ENCODE assay signal across 7 cellular contexts in genomic region chr12:97608710-97609394, GRCh38.
DNase-seq lines count a peak whose midpoint lies in the region; FAIRE-seq and TF ChIP-seq lines count a peak whose summit lies in the region.
"Not testable (repeated sequence)": the region's sequence is repeated elsewhere in the genome, so short reads cannot be mapped to it uniquely, and the experiment has no call there.

No MANE protein-coding gene starts in this region.

- POLR2A ChIA-PET in H1 (lab: Charles Lee; ENCODE audit: partially characterized antibody) = interaction anchor here (0.8 to 1.7 kb wide), 3 partner anchors 12 to 95 kb away, joined by 3 to 5 read pairs (median 5); no protein-coding TSS in a partner anchor

- H3K9me3 Mint-ChIP-seq in mesothelial cell of epicardium = peaks cover 21% of the 10 kb centered on the region

- 35% methylated on average over 14 of the region's 14 CpGs; no CpG with 5 or more reads in 1 of the 2 experiments for WGBS in H1 (ENCODE audit: extremely low coverage in 1 of 2, insufficient coverage in 1 of 2, insufficient read length in 1 of 2, insufficient replicate concordance in 2 of 2, low coverage in 1 of 2, low lambda C conversion rate in 2 of 2, missing lambda C conversion rate in 1 of 2), 2 experiments

- not testable (repeated sequence) for H3K79me1 ChIP-seq in H1 (ENCODE audit: low read depth, low read length)

- H3K23me2 ChIP-seq in H1 (ENCODE audit: low read depth, low read length) = not testable (repeated sequence)

- H2AK5ac ChIP-seq in H1 (ENCODE audit: low read depth, low read length) = not testable (repeated sequence)

- not testable (repeated sequence) for H3K79me2 ChIP-seq in H1 (ENCODE audit: control insufficient read depth in 1 of 2, insufficient read depth in 2 of 2, low read length in 2 of 2); parathyroid adenoma

- H3K36me3 Mint-ChIP-seq in mesothelial cell of epicardium = not testable (repeated sequence)

- H2BK20ac ChIP-seq in H1 (ENCODE audit: low read length) = not testable (repeated sequence)

- not testable (repeated sequence) for H3K36me3 ChIP-seq in HUES6 (ENCODE audit: control insufficient read depth, insufficient read depth, low read length); H1 (ENCODE audit: control insufficient read depth in 2 of 4, insufficient read depth in 4 of 4, low read length in 3 of 4); iPS-18a (ENCODE audit: control insufficient read depth, low read depth, low read length); parathyroid adenoma (ENCODE audit: control insufficient read depth, insufficient read depth, low read length)

- H3K9me3 ChIP-seq in HUES6 (ENCODE audit: control insufficient read depth, insufficient read depth, low read depth, low read length); H1 (ENCODE audit: insufficient read depth in 2 of 2, low read depth in 1 of 2, low read length in 1 of 2); iPS-18a (ENCODE audit: control insufficient read depth, low read depth, low read length); parathyroid adenoma (ENCODE audit: control insufficient read depth, low read length): not testable (repeated sequence)

- not testable (repeated sequence) for TF ChIP-seq EP300 in H1 (IDR thresholded peaks at IDR 0.05; ENCODE audit: borderline replicate concordance in 1 of 2, low read depth in 2 of 2, low read length in 2 of 2)

- peak overlapping the region; percentile 50 for H3K4me3 Mint-ChIP-seq in mesothelial cell of epicardium

- H2BK5ac ChIP-seq in H1 (ENCODE audit: low read depth, low read length) = peak overlapping the region; percentile 52; the same call in 1 of the 2 replicates

- H4K20me1 ChIP-seq in H1 (replicated peaks in 1 of 2; ENCODE audit: control insufficient read depth in 1 of 2, insufficient read depth in 2 of 2, low read length in 2 of 2) = not testable (repeated sequence)

- H4K5ac ChIP-seq in H1 (ENCODE audit: insufficient read length, low read depth, low read length) = not testable (repeated sequence)

- not testable (repeated sequence) for H3K4ac ChIP-seq in H1 (replicated peaks; ENCODE audit: insufficient read length, low read depth, low read length)

- H3K23ac ChIP-seq in H1 (ENCODE audit: insufficient read length) = not testable (repeated sequence)

- not testable (repeated sequence) for H3K27ac Mint-ChIP-seq in mesothelial cell of epicardium

- not testable (repeated sequence) for H2BK120ac ChIP-seq in H1 (replicated peaks; ENCODE audit: low read depth, low read length)

- CTCF ChIA-PET in H1 (lab: Charles Lee; ENCODE audit: partially characterized antibody) = interaction anchor here (1.3 kb wide), 1 partner anchor 28 kb away, joined by 3 read pairs; no protein-coding TSS in a partner anchor

- H3K4me1 ChIP-seq in HUES6 (ENCODE audit: control insufficient read depth, insufficient read depth, low read length); H1 (replicated peaks in 1 of 4; ENCODE audit: control insufficient read depth in 3 of 4, insufficient read depth in 4 of 4, low read length in 3 of 4); parathyroid adenoma: not testable (repeated sequence)
- peaks cover 19% of the 10 kb centered on the region for H3K4me1 ChIP-seq in iPS-18a (ENCODE audit: control insufficient read depth, low read depth, low read length)

- H3K4me2 ChIP-seq in H1 (ENCODE audit: insufficient read depth in 1 of 2, low read depth in 2 of 2, low read length in 2 of 2) = peak overlapping the region; percentile 42 to 61; a peak in 3 of 4 replicates
- peak overlapping the region; percentile 35 for H3K4me2 ChIP-seq in parathyroid adenoma (ENCODE audit: low read length)

- not testable (repeated sequence) for H3K27me3 Mint-ChIP-seq in mesothelial cell of epicardium (ENCODE audit: low read depth)

- H2AFZ ChIP-seq in H1 (ENCODE audit: low read length) = not testable (repeated sequence)
- H2AFZ ChIP-seq in parathyroid adenoma = peak overlapping the region; percentile 35

- not testable (repeated sequence) for H3K14ac ChIP-seq in H1 (ENCODE audit: insufficient read length)

- TF ChIP-seq RAD21 in H1 (IDR thresholded peaks at IDR 0.05 in 1 of 2, conservative IDR thresholded peaks at IDR 0.05 in 1 of 2; ENCODE audit: low read depth in 2 of 2, low read length in 2 of 2) = not testable (repeated sequence)

- TF ChIP-seq CTCF in H1 (IDR thresholded peaks at IDR 0.05; ENCODE audit: control extremely low read depth in 1 of 3, insufficient read depth in 1 of 3, low read depth in 1 of 3, low read length in 3 of 3); mesothelial cell of epicardium (IDR thresholded peaks at IDR 0.05; ENCODE audit: unreplicated experiment); parathyroid adenoma (IDR thresholded peaks at IDR 0.05): not testable (repeated sequence)

- not testable (repeated sequence) for H3K4me1 Mint-ChIP-seq in mesothelial cell of epicardium

- H4K91ac ChIP-seq in H1 (replicated peaks; ENCODE audit: insufficient read length, low read length) = not testable (repeated sequence)

- H3K18ac ChIP-seq in H1 (ENCODE audit: extremely low read depth, low read length) = not testable (repeated sequence)

- DNase-seq in DMS53 treated with DMSO at 0.1 percent for 48 hours (lab: John Stamatoyannopoulos, UW; ENCODE audit: unreplicated experiment) (peak; percentile 15), NCI-H69 (lab: John Stamatoyannopoulos, UW) (peak; percentile 34), H1 (ENCODE audit: low read depth in 1 of 2, low spot score in 2 of 2) (peak in 1 of 2 experiments; percentile 71)
- DNase-seq in mesothelial cell of epicardium (ENCODE audit: low spot score in 2 of 2, unreplicated experiment in 2 of 2) = not testable (repeated sequence)

- H3K9ac ChIP-seq in HUES6 (ENCODE audit: low read length) = peak overlapping the region; percentile 52
- not testable (repeated sequence) for H3K9ac ChIP-seq in H1 (replicated peaks in 1 of 4; ENCODE audit: extremely low read depth in 1 of 4, low read depth in 3 of 4, low read length in 3 of 4); iPS-18a (ENCODE audit: low read length); parathyroid adenoma

- H2BK15ac ChIP-seq in H1 (ENCODE audit: low read length) = not testable (repeated sequence)

- not testable (repeated sequence) for FAIRE-seq in H1 (lab: Jason Lieb, UNC)

- peak overlapping the region; percentile 94; the same call in 1 of the 2 replicates for H2BK12ac ChIP-seq in H1 (ENCODE audit: low read depth, low read length)

- not testable (repeated sequence) for H3K27me3 ChIP-seq in HUES6 (ENCODE audit: control insufficient read depth, insufficient read depth, low read length); H1 (replicated peaks in 1 of 4; ENCODE audit: control insufficient read depth in 3 of 4, extremely low read depth in 1 of 4, insufficient read depth in 3 of 4, low read length in 3 of 4); iPS-18a (ENCODE audit: control insufficient read depth, insufficient read depth, low read length); parathyroid adenoma (ENCODE audit: control insufficient read depth, insufficient read depth, low read length)

- H3K4me3 ChIP-seq in HUES6 (ENCODE audit: low read depth, low read length) (peak overlapping the region; percentile 40), H1 (ENCODE audit: extremely low read depth in 1 of 4, insufficient read depth in 2 of 4, low read depth in 3 of 4, low read length in 4 of 4) (peak overlapping the region in 1 of 4 experiments; percentile 37; a peak in 1 of 8 replicates), iPS-18a (ENCODE audit: low read length) (peak overlapping the region; percentile 32)
- not testable (repeated sequence) for H3K4me3 ChIP-seq in parathyroid adenoma (ENCODE audit: low read depth, low read length)

- H3K27ac ChIP-seq in HUES6 (ENCODE audit: low read depth, low read length); H1 (ENCODE audit: low read depth, low read length); iPS-18a (ENCODE audit: low read length); parathyroid adenoma: not testable (repeated sequence)

- not testable (repeated sequence) for H4K8ac ChIP-seq in H1 (ENCODE audit: extremely low read depth, insufficient read depth, low read length)

- not testable (repeated sequence) for H3K56ac ChIP-seq in H1 (replicated peaks; ENCODE audit: insufficient read length, low read depth, low read length)

- TF ChIP-seq POLR2A in H1 (IDR thresholded peaks at IDR 0.05; ENCODE audit: control extremely low read depth in 1 of 2, low read depth in 2 of 2, low read length in 2 of 2) = not testable (repeated sequence)

TF ChIP-seq in H1, 55 proteins besides CTCF, POLR2A, EP300 and RAD21:
- peak; percentile 23 for TF ChIP-seq ASH2L (IDR thresholded peaks at IDR 0.05; ENCODE audit: low read length)
